In the genomic region with DNA sequence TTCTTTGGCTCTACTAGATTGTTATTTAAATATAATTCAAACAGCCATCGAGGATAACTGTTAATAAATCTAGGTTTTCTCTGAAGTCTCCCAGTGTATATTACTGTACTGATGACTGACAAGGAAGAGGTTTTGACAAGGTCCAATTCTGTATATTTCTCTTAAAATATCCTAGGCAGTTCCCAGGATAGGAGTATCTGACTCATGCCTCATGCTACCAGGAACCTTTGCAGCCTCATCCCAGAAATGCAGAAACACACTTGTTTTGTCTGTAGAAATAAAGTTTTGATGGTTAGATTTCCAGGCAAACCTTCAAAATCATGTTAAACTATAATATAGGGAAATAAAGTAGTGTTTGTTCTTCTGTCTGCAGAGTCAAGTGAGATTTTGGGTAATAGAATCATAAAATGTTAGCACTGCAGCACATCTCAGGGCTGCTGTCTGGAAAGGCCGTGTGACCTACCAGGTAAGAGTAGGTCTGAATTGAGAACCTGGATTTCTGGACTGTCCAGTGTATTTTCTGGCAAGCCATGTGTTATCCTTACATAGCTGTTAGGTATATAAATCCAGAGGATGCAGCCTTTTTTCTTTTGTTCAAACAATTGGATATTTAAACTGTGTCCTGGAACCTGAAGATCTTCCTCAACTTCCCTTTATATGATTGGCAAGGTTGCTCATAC, we compare ENCODE assay signal across 15 cellular contexts. TPM values are rescaled to one million over a fixed set of nuclear protein-coding genes. Genes with fewer than 3 reads are reported as not detected.
DNase-seq lines count a peak whose midpoint lies in the region; ATAC-seq, FAIRE-seq and TF ChIP-seq lines count a peak whose summit lies in the region.
"Had no signal": no experiment of that assay in that cellular context is flagged by ENCODE, and none has a peak within 500 bp of the region (broad histone marks: within the 10 kb centered on the region; RNA-seq: fewer than 3 reads in every experiment).

No MANE protein-coding gene starts in this region.

- H3K4me1 ChIP-seq in A549: peaks cover 42% of the 10 kb centered on the region
- peaks cover 87% of the 10 kb centered on the region for H3K4me1 ChIP-seq in DOHH2 (ENCODE audit: control insufficient read depth, low read length)

- H3K36me3 ChIP-seq in DOHH2 (ENCODE audit: control insufficient read depth, low read length): peaks cover 78% of the 10 kb centered on the region

- POLR2A ChIA-PET in A549 (lab: Yijun Ruan, JAX) (interaction anchor here (1.8 kb wide), 1 partner anchor 9 kb away, joined by 5 read pairs; a partner anchor contains a TSS), activated B cell treated with CpG ODN at 0.5 μM for 24 hours (lab: Charles Lee) (interaction anchor here (2.8 kb wide), 1 partner anchor 8 kb away, joined by 15 read pairs; a partner anchor contains a TSS)

- CTCF ChIA-PET in A549 (lab: Yijun Ruan, JAX) (interaction anchor here (1.1 to 1.4 kb wide), 2 partner anchors 196 to 206 kb away, joined by 3 to 4 read pairs; no protein-coding TSS in a partner anchor), activated B cell treated with CpG ODN at 0.5 μM for 24 hours (lab: Charles Lee) (interaction anchor here (0.9 kb wide), 1 partner anchor 9 kb away, joined by 3 read pairs; no protein-coding TSS in a partner anchor)

- peaks cover 31% of the 10 kb centered on the region for H4K20me1 ChIP-seq in DOHH2 (ENCODE audit: control insufficient read depth, insufficient read depth, low read depth, low read length)

- H3F3A ChIP-seq in DOHH2 (ENCODE audit: control insufficient read depth, insufficient read depth): peaks cover 28% of the 10 kb centered on the region

- intact Hi-C loops in activated B cell treated with CpG ODN at 0.5 μM for 24 hours (cut with micrococcal nuclease): no loop called here

- no peak overlapping the region for H3K27ac ChIP-seq in A549
- H3K27ac ChIP-seq in DOHH2 (ENCODE audit: low read depth, low read length): peak overlapping the region; percentile 22
- H3K27ac ChIP-seq: C4-2B, esophagus squamous epithelium had no signal

- no peaks in the 10 kb centered on the region for H3K9me3 ChIP-seq in A549
- no peaks in the 10 kb centered on the region for H3K9me3 ChIP-seq in DOHH2 (ENCODE audit: control insufficient read depth, insufficient read depth, low read length)
- H3K9me3 ChIP-seq: esophagus squamous epithelium, Peyer's patch had no signal

- no peak for FAIRE-seq in A549 (lab: Jason Lieb, UNC)

- H3K4me2 ChIP-seq in A549 (no peak overlapping the region), DOHH2 (ENCODE audit: low read length) (peak overlapping the region; percentile 36)

- TF ChIP-seq EP300 in A549 (IDR thresholded peaks at IDR 0.05): no peak

- H3K9me3 Mint-ChIP-seq in activated B cell treated with CpG ODN at 0.5 μM for 24 hours (no peaks in the 10 kb centered on the region), immature natural killer cell (no peaks in the 10 kb centered on the region)
- H3K9me3 Mint-ChIP-seq: central memory CD8-positive, alpha-beta T cell had no signal

- peaks cover 98% of the 10 kb centered on the region for H3K79me2 ChIP-seq in DOHH2 (ENCODE audit: control insufficient read depth, low read length)

- peaks cover 51% of the 10 kb centered on the region for H3K36me3 Mint-ChIP-seq in activated B cell treated with CpG ODN at 0.5 μM for 24 hours (ENCODE audit: low read depth)
- peaks cover 0 to 6% (median 0%) of the 10 kb centered on the region in 3 donors for H3K36me3 Mint-ChIP-seq in immature natural killer cell

- 74% methylated on average over 2 of the region's 2 CpGs for WGBS in A549 (ENCODE audit: missing lambda C conversion rate)

- H3K4me1 Mint-ChIP-seq in activated B cell treated with CpG ODN at 0.5 μM for 24 hours (peaks cover 86% of the 10 kb centered on the region), immature natural killer cell (peaks cover 63 to 69% of the 10 kb centered on the region in 2 donors)

- H3K27ac Mint-ChIP-seq in activated B cell treated with CpG ODN at 0.5 μM for 24 hours (peak overlapping the region; percentile 76), immature natural killer cell (peak overlapping the region; percentile 64 to 84 (median 76))

- DNase-seq in A549 (ENCODE audit: low read depth in 1 of 2, low spot score in 1 of 2): no peak
- DNase-seq in activated B cell treated with CpG ODN at 0.5 μM for 24 hours: no peak
- DNase-seq in immature natural killer cell: no peak
- DNase-seq in stimulated activated CD4-positive, alpha-beta T cell treated with anti-CD3 and anti-CD28 coated beads, Interleukin-4, amount 100 ng/mL, for 4 hours: no peak
- DNase-seq in activated gamma-delta T cell (lab: John Stamatoyannopoulos, UW): no peak
- no peak for DNase-seq in NCI-H526 (lab: John Stamatoyannopoulos, UW)
- no peak for DNase-seq in midbrain (lab: John Stamatoyannopoulos, UW)
- DNase-seq: esophagus squamous epithelium; NCI-H1092 treated with DMSO at 0.1 percent for 48 hours; stimulated activated CD4-positive, alpha-beta T cell treated with anti-CD3 and anti-CD28 coated beads, Interleukin-2, amount 100 ng/mL, for 48 hours; stimulated activated naive CD4-positive, alpha-beta T cell treated with Interleukin-2 at 50 U/mL for 16 hours had no signal

- peak; percentile 42 to 43; a peak in 3 of 6 replicates for ATAC-seq in A549
- no peak for ATAC-seq in activated B cell treated with CpG ODN at 0.5 μM for 24 hours (ENCODE audit: low read depth)

- H3K4me3 ChIP-seq in A549: no peak overlapping the region
- H3K4me3 ChIP-seq in DOHH2 (ENCODE audit: low read length): peak overlapping the region; percentile 14; the same call in 1 of the 2 replicates
- H3K4me3 ChIP-seq: esophagus squamous epithelium, Peyer's patch had no signal

- H3K9me2 ChIP-seq in DOHH2 (replicated peaks; ENCODE audit: control insufficient read depth, low read length): no peaks in the 10 kb centered on the region

- TF ChIP-seq CTCF in A549 (IDR thresholded peaks at IDR 0.05): no peak
- no peak for TF ChIP-seq CTCF in DOHH2 (IDR thresholded peaks at IDR 0.05; ENCODE audit: low read depth, low read length, poor library complexity, severe bottlenecking)
- TF ChIP-seq CTCF in activated B cell treated with CpG ODN at 0.5 μM for 24 hours (IDR thresholded peaks at IDR 0.05): no peak

- no peak for TF ChIP-seq POLR2A in A549 (IDR thresholded peaks at IDR 0.05; ENCODE audit: low read length)

- no peaks in the 10 kb centered on the region for H3K27me3 ChIP-seq in DOHH2 (ENCODE audit: control insufficient read depth, low read length)
- H3K27me3 ChIP-seq: esophagus squamous epithelium, Peyer's patch had no signal

- TF ChIP-seq RAD21 in A549 (conservative IDR thresholded peaks at IDR 0.05 in 1 of 2, IDR thresholded peaks at IDR 0.05 in 1 of 2): no peak

- H3K27me3 Mint-ChIP-seq in activated B cell treated with CpG ODN at 0.5 μM for 24 hours: no peaks in the 10 kb centered on the region
- H3K27me3 Mint-ChIP-seq in immature natural killer cell (ENCODE audit: low read depth in 3 of 3): peaks cover 0 to 2% (median 1%) of the 10 kb centered on the region in 3 donors
- H3K27me3 Mint-ChIP-seq: central memory CD8-positive, alpha-beta T cell had no signal

- peak overlapping the region; percentile 26 for H3K4me3 Mint-ChIP-seq in activated B cell treated with CpG ODN at 0.5 μM for 24 hours
- H3K4me3 Mint-ChIP-seq in immature natural killer cell: peak overlapping the region in 1 of 5 donors; percentile 38
- H3K4me3 Mint-ChIP-seq: central memory CD8-positive, alpha-beta T cell had no signal

TF ChIP-seq in A549, 52 proteins besides CTCF, POLR2A, EP300 and RAD21:
- no peak for TF ChIP-seq RNF2 (IDR thresholded peaks at IDR 0.05; ENCODE audit: borderline replicate concordance, low read depth)
- no peak for TF ChIP-seq NPAS2 (CRISPR knock-in tag; IDR thresholded peaks at IDR 0.05; ENCODE audit: borderline replicate concordance)
- no peak for TF ChIP-seq CBX2 (IDR thresholded peaks at IDR 0.05; ENCODE audit: borderline replicate concordance, low read depth)
- TF ChIP-seq KDM1A (IDR thresholded peaks at IDR 0.05; ENCODE audit: low read depth): no peak
- TF ChIP-seq HEYL (CRISPR knock-in tag; IDR thresholded peaks at IDR 0.05): no peak
- TF ChIP-seq ZNF302 (CRISPR knock-in tag; IDR thresholded peaks at IDR 0.05): no peak
- TF ChIP-seq CHD4 (IDR thresholded peaks at IDR 0.05; ENCODE audit: borderline replicate concordance): no peak
- TF ChIP-seq, protein P1, sequence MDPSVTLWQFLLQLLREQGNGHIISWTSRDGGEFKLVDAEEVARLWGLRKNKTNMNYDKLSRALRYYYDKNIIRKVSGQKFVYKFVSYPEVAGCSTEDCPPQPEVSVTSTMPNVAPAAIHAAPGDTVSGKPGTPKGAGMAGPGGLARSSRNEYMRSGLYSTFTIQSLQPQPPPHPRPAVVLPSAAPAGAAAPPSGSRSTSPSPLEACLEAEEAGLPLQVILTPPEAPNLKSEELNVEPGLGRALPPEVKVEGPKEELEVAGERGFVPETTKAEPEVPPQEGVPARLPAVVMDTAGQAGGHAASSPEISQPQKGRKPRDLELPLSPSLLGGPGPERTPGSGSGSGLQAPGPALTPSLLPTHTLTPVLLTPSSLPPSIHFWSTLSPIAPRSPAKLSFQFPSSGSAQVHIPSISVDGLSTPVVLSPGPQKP (IDR thresholded peaks at IDR 0.05; ENCODE audit: low read depth, low read length): no peak
- TF ChIP-seq EHF (CRISPR knock-in tag; IDR thresholded peaks at IDR 0.05): no peak
- no peak for TF ChIP-seq MAZ (IDR thresholded peaks at IDR 0.05; ENCODE audit: borderline replicate concordance, low read depth, low read length)
- no peak for TF ChIP-seq MYC (IDR thresholded peaks at IDR 0.05; ENCODE audit: borderline replicate concordance, low read length)
- no peak for TF ChIP-seq HOXA7 (CRISPR knock-in tag; IDR thresholded peaks at IDR 0.05)

RNA-seq across cellular contexts. Expression of a gene that starts 8.3 kb away (rescaled TPM):
- 74.8 and 92.9 TPM in 2 replicates for polyA plus RNA-seq in A549 (2011; rRNA removed)
- 29.7 and 31.5 TPM in 2 replicates for polyA plus RNA-seq in A549 (2012; cell fraction: cytosol; rRNA removed)
- 15.0 and 21.9 TPM in 2 replicates for polyA plus RNA-seq in A549 (2012; cell fraction: nucleus; rRNA removed)
- polyA plus RNA-seq in A549 (2017; fragmentation: RNase III; extraction: RNeasy Plus Mini Kit Qiagen cat#74134 plus additional on column Dnase treatment): 114 to 116 TPM (median 115 TPM) in 3 replicates
- polyA minus RNA-seq in A549 (2011; rRNA and poly(A)+ RNA removed): 28.8 and 30.3 TPM in 2 replicates
- 152 and 172 TPM in 2 replicates for total RNA-seq in activated B cell treated with CpG ODN at 0.5 μM for 24 hours
- polyA plus RNA-seq in immature natural killer cell: 100 to 1,000 TPM; 231 to 328 (median 243) TPM
